8 cellular contexts compared by ENCODE assay signal in the genomic region with DNA sequence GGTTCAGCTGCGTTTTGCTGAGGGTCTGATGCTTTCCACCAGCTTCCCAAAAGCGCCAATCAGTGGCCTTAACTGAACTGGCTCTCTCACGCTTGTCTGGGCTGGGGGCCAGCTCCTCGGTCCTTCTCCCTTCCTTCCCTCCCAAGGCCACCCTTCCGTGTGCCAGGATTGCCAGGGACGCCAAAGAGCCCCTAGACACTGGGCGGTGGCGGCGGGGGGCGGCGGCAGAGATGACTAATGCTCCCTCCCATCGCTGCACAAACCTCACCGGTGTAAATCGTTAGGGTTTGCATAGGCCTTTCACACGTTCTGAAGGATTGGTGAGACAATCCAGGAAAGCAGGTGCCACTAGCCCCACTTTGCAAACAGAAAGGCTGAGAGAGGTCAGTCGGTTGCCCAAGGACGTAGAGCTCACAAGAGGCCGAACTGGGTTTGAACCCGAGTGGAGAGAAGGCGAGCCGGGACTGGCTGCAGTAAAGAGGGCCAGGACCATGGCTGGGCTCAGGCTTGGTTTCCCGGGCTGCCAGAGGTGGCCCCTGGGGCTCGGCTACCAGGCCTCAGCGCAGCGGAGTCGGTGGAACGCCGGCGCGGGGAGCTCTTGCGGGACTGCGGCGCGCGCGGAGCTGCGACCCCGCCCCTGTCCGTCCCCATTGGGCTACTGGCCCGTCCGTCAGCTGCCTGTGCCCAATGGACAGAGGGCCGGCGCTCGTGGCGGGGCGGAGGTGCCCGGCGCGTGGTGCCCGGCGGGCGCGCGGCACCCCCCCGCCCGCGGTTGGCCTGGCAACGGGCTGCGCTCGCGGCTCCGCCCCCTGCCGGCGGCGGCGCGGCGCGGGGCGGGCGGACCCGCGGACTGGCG. TPM values are rescaled to one million over a fixed set of nuclear protein-coding genes. Genes with fewer than 3 reads are reported as not detected.
DNase-seq lines count a peak whose midpoint lies in the region; ATAC-seq and TF ChIP-seq lines count a peak whose summit lies in the region.

No MANE protein-coding gene starts in this region.

- TF ChIP-seq CTCF in GM13976 (IDR thresholded peaks at IDR 0.05; ENCODE audit: borderline replicate concordance, control extremely low read depth, extremely low read depth, insufficient read depth, missing control alignments) = no peak
- TF ChIP-seq CTCF in kidney epithelial cell (IDR thresholded peaks at IDR 0.05; ENCODE audit: insufficient read depth, low read length, poor library complexity, severe bottlenecking) = no peak

- DNase-seq in GM13976 (ENCODE audit: low spot score) (peak; percentile 93), NCI-H345 (lab: John Stamatoyannopoulos, UW) (peak; percentile 90), cerebellum (ENCODE audit: low spot score) (peak; percentile 99), kidney epithelial cell (ENCODE audit: low read depth) (peak; percentile 31)
- peak; percentile 80 to 82 for DNase-seq in activated CD4-positive, alpha-beta T cell treated with anti-CD3 and anti-CD28 coated beads for 24 hours (ENCODE audit: low read depth in 2 of 2)
- DNase-seq in stimulated activated CD4-positive, alpha-beta T cell treated with anti-CD3 and anti-CD28 coated beads, Interleukin-12 subunit alpha, Interleukin-12 subunit beta, amount 100 ng/mL, for 48 hours (ENCODE audit: low read depth in 2 of 3, low spot score in 1 of 3) = peak; percentile 64 to 85 (median 76)

- H3K36me3 ChIP-seq in kidney epithelial cell (ENCODE audit: control insufficient read depth, insufficient read depth, low read length) = no peaks in the 10 kb centered on the region

- H3K4me3 ChIP-seq in kidney epithelial cell (ENCODE audit: low read depth, low read length) = peak overlapping the region; percentile 57

- peaks cover 22% of the 10 kb centered on the region for H3K27me3 ChIP-seq in kidney epithelial cell (ENCODE audit: control insufficient read depth, insufficient read depth, low read length)

- ATAC-seq in HG03064 (IDR thresholded peaks at IDR 0.05; ENCODE audit: low read depth, unreplicated experiment) (peak; percentile 50), HG03565 (IDR thresholded peaks at IDR 0.05; ENCODE audit: unreplicated experiment) (no peak)

- in situ Hi-C loops in GM13976 (cut with MboI; ENCODE audit: low sequenced_read_pairs, unreplicated experiment) = no loop called here

RNA-seq across cellular contexts. Expression of gene GNAZ, which starts 0.6 kb away (rescaled TPM):
- 51.8 TPM for total RNA-seq in cerebellum
- total RNA-seq in kidney epithelial cell = 8.0 and 9.2 TPM in 2 replicates

Comparison
In these comparisons a context has a peak if more than half of its experiments do, and no peak if none do; other contexts are left out.
1. DNase-seq: peak in every context shown above with its lines; median percentile 99 in cerebellum; 93 in GM13976; 90 in NCI-H345; 81 in activated CD4-positive, alpha-beta T cell treated with anti-CD3 and anti-CD28 coated beads for 24 hours; 76 in stimulated activated CD4-positive, alpha-beta T cell treated with anti-CD3 and anti-CD28 coated beads, Interleukin-12 subunit alpha, Interleukin-12 subunit beta, amount 100 ng/mL, for 48 hours; 31 in kidney epithelial cell.